ENCODE assay signal across 24 cellular contexts in the genomic region with DNA sequence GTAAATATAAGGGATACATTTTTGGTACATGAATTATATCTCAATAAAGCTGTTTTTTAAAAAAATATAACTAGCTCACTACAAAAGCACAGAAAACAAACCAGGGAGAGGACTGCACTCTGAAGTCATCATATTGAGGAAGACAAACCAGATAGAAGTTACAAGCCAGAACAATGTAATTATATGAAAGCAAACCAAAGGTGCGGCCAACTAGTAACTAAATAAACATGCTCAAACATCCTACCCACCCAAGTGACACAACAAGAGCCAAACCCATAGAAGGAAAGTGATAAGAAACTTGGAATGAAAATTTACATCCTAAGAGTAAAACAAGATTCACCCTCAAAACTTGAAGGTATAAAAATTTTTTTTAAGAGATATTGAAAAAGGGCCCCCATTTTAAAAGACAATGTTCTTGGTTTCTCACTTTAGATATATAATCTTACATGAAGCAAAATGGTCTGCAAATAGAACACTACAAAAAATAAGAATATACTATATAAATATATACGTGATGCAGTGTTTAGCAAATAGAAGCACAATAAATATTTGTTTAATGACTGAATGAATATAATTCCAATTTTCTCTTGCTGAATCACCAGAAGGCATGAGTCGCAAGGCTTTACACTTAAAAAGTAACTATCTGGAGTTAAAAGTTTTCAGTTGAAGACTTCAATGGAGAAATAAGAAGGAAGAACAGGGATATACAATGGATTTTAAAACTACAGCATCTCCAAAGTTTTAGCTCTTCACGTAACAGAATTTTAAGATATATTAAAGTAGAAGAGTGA. TPM values are rescaled to one million over a fixed set of nuclear protein-coding genes. Genes with fewer than 3 reads are reported as not detected.
DNase-seq lines count a peak whose midpoint lies in the region; ATAC-seq and TF ChIP-seq lines count a peak whose summit lies in the region.
"Had no signal": no experiment of that assay in that cellular context is flagged by ENCODE, and none has a peak within 500 bp of the region (broad histone marks: within the 10 kb centered on the region; RNA-seq: fewer than 3 reads in every experiment).

No MANE protein-coding gene starts in this region.

- H3K4me1 ChIP-seq in SK-N-SH (ENCODE audit: control insufficient read depth in 1 of 2, insufficient read depth in 2 of 2, low read depth in 1 of 2, low read length in 1 of 2) (peaks cover 3 to 4% of the 10 kb centered on the region in 2 experiments; a peak in 2 of 4 replicates), adipocyte (ENCODE audit: control insufficient read depth, insufficient read depth, low read length) (peaks cover 5% of the 10 kb centered on the region), hepatocyte (ENCODE audit: insufficient read depth) (no peaks in the 10 kb centered on the region), tibial artery (peaks cover 0 to 4% (median 1%) of the 10 kb centered on the region in 4 donors)
- H3K4me1 ChIP-seq: BE2C, lower lobe of right lung had no signal

- peaks cover 32% of the 10 kb centered on the region for H3K27me3 Mint-ChIP-seq in T-helper 2 cell treated with Interferon-gamma antibody and Interleukin-4, amounts not matched to agents 5 μg/mL and 100 μg/mL, for 36 hours (ENCODE audit: low read depth)

- H3K4me3 ChIP-seq in SK-N-SH (ENCODE audit: low read depth in 2 of 2, low read length in 1 of 2) (no peak overlapping the region), adipocyte (ENCODE audit: low read length) (no peak overlapping the region), hepatocyte (no peak overlapping the region), tibial artery (no peak overlapping the region)
- H3K4me3 ChIP-seq: lower lobe of right lung, MG63, spleen had no signal

- no peaks in the 10 kb centered on the region for H3K9me3 Mint-ChIP-seq in T-helper 2 cell treated with Interferon-gamma antibody and Interleukin-4, amounts not matched to agents 5 μg/mL and 100 μg/mL, for 36 hours

- intact Hi-C loops in tibial artery (cut with DNase I; ENCODE audit: low total_unique reads): loop anchor here (10.0 kb wide), 1 partner anchor 105 kb away; no protein-coding TSS in a partner anchor

- H4K20me1 ChIP-seq in SK-N-SH (ENCODE audit: insufficient read depth): no peaks in the 10 kb centered on the region
- no peaks in the 10 kb centered on the region for H4K20me1 ChIP-seq in hepatocyte (ENCODE audit: insufficient read depth, poor library complexity, severe bottlenecking)

- no peaks in the 10 kb centered on the region for H3K9me3 ChIP-seq in SK-N-SH
- no peaks in the 10 kb centered on the region for H3K9me3 ChIP-seq in adipocyte (ENCODE audit: control insufficient read depth, low read length)
- H3K9me3 ChIP-seq in hepatocyte (ENCODE audit: low read depth): no peaks in the 10 kb centered on the region
- no peaks in the 10 kb centered on the region for H3K9me3 ChIP-seq in tibial artery
- H3K9me3 ChIP-seq: BE2C, lower lobe of right lung, MG63 had no signal

- TF ChIP-seq CTCF in SK-N-SH (IDR thresholded peaks at IDR 0.05): no peak
- no peak for TF ChIP-seq CTCF in hepatocyte (IDR thresholded peaks at IDR 0.05; ENCODE audit: poor library complexity)
- TF ChIP-seq CTCF in tibial artery (IDR thresholded peaks at IDR 0.05): no peak

- no peak overlapping the region for H3K27ac Mint-ChIP-seq in T-helper 2 cell treated with Interferon-gamma antibody and Interleukin-4, amounts not matched to agents 5 μg/mL and 100 μg/mL, for 36 hours
- H3K27ac Mint-ChIP-seq: activated CD4-positive, alpha-beta memory T cell treated with anti-CD3 and anti-CD28 coated beads, Interleukin-2, amount 10 ng/mL, durations not matched to agents 7 days and 5 days had no signal

- no peak for ATAC-seq in SK-N-SH treated with all-trans-retinoic acid at 6 μM for 48 hours
- no peak for ATAC-seq in HG03342 (IDR thresholded peaks at IDR 0.05; ENCODE audit: unreplicated experiment)
- ATAC-seq: activated CD4-positive, CD25-positive, alpha-beta regulatory T cell treated with anti-CD3 and anti-CD28 coated beads, Interleukin-2, amount 50 U/mL, for 24 hours; lower lobe of right lung; stimulated activated naive CD8-positive, alpha-beta T cell treated with anti-CD3 and anti-CD28 coated beads, Interleukin-15, Interleukin-2, amounts not matched to agents 100 U/mL and 50 U/mL, for 24 hours had no signal

- H3K27me3 ChIP-seq in SK-N-SH (ENCODE audit: insufficient read depth): no peaks in the 10 kb centered on the region
- no peaks in the 10 kb centered on the region for H3K27me3 ChIP-seq in adipocyte (replicated peaks; ENCODE audit: control insufficient read depth, insufficient read depth, low read length)
- H3K27me3 ChIP-seq in hepatocyte: no peaks in the 10 kb centered on the region
- no peaks in the 10 kb centered on the region for H3K27me3 ChIP-seq in tibial artery
- H3K27me3 ChIP-seq: BE2C, MG63 had no signal

- H3F3A ChIP-seq in SK-N-SH (replicated peaks; ENCODE audit: insufficient read depth): peaks cover 21% of the 10 kb centered on the region

- H3K36me3 ChIP-seq in SK-N-SH (replicated peaks in 1 of 2; ENCODE audit: control insufficient read depth in 1 of 2, insufficient read depth in 2 of 2, low read length in 1 of 2): no peaks in the 10 kb centered on the region
- no peaks in the 10 kb centered on the region for H3K36me3 ChIP-seq in adipocyte (ENCODE audit: control insufficient read depth, insufficient read depth, low read length, severe bottlenecking)
- H3K36me3 ChIP-seq in hepatocyte (replicated peaks; ENCODE audit: insufficient read depth, low read depth): no peaks in the 10 kb centered on the region
- H3K36me3 ChIP-seq in tibial artery: no peaks in the 10 kb centered on the region
- H3K36me3 ChIP-seq: BE2C, lower lobe of right lung, MG63, spleen had no signal

- no peak for TF ChIP-seq RAD21 in SK-N-SH (IDR thresholded peaks at IDR 0.05; ENCODE audit: low read length)

- WGBS in SK-N-SH (ENCODE audit: low lambda C conversion rate): 69% methylated on average over 4 of the region's 4 CpGs
- 85% methylated on average over 4 of the region's 4 CpGs for WGBS in hepatocyte (ENCODE audit: low lambda C conversion rate, missing lambda C conversion rate)

- peak overlapping the region in 1 of 2 experiments; percentile 30; a peak in 1 of 4 replicates for H3K27ac ChIP-seq in SK-N-SH (ENCODE audit: low read depth in 2 of 2, low read length in 1 of 2)
- peak overlapping the region; percentile 60 for H3K27ac ChIP-seq in hepatocyte
- no peak overlapping the region for H3K27ac ChIP-seq in tibial artery
- H3K27ac ChIP-seq: lower lobe of right lung, spleen had no signal

- no peaks in the 10 kb centered on the region for H3K36me3 Mint-ChIP-seq in T-helper 2 cell treated with Interferon-gamma antibody and Interleukin-4, amounts not matched to agents 5 μg/mL and 100 μg/mL, for 36 hours (ENCODE audit: low read depth)

- DNase-seq in SK-N-SH: no peak
- DNase-seq in adipocyte (ENCODE audit: low read depth): peak; percentile 30
- no peak for DNase-seq in hepatocyte (ENCODE audit: low spot score)
- no peak for DNase-seq in tibial artery
- no peak for DNase-seq in T-helper 2 cell treated with Interferon-gamma antibody and Interleukin-4, amounts not matched to agents 5 μg/mL and 100 μg/mL, for 36 hours (ENCODE audit: low spot score)
- DNase-seq in stimulated activated CD4-positive, alpha-beta T cell treated with anti-CD3 and anti-CD28 coated beads, Interleukin-2, amount 100 ng/mL, for 48 hours: no peak
- DNase-seq: activated CD4-positive, alpha-beta memory T cell treated with anti-CD3 and anti-CD28 coated beads, Interleukin-2, amount 10 ng/mL, durations not matched to agents 7 days and 5 days; activated effector memory CD4-positive, alpha-beta T cell treated with anti-CD3 and anti-CD28 coated beads, Interleukin-2, amount 50 U/mL, for 16 hours; BE2C; DND-41; hypothalamus; lower lobe of right lung; MG63; NCI-H1417 treated with DMSO at 0.1 percent for 48 hours; NCI-H524; RPMI8226; spleen; stimulated activated CD4-positive, alpha-beta T cell treated with anti-CD3 and anti-CD28 coated beads, Interleukin-4, amount 100 ng/mL, for 4 hours; stimulated activated naive CD8-positive, alpha-beta T cell treated with anti-CD3 and anti-CD28 coated beads, Interleukin-15, Interleukin-2, amounts not matched to agents 100 U/mL and 50 U/mL, for 24 hours had no signal

- no peak overlapping the region for H3K4me2 ChIP-seq in SK-N-SH
- no peak overlapping the region for H3K4me2 ChIP-seq in hepatocyte

- POLR2A ChIA-PET in SK-N-SH (lab: Yijun Ruan, JAX): interaction anchor here (0.5 kb wide), 1 partner anchor 1894 kb away, joined by 3 read pairs; no protein-coding TSS in a partner anchor

- H3K79me2 ChIP-seq in SK-N-SH (ENCODE audit: insufficient read depth) (peaks cover 7% of the 10 kb centered on the region; the same call in 1 of the 2 replicates), hepatocyte (no peaks in the 10 kb centered on the region)

- CTCF ChIA-PET in SK-N-SH (lab: Yijun Ruan, JAX): interaction anchor here (0.8 to 1.0 kb wide), 2 partner anchors 107 to 212 kb away, joined by 3 to 5 read pairs; no protein-coding TSS in a partner anchor

- H2AFZ ChIP-seq in SK-N-SH (ENCODE audit: low read depth): no peak overlapping the region
- H2AFZ ChIP-seq in hepatocyte: no peak overlapping the region

- no peaks in the 10 kb centered on the region for H3K4me1 Mint-ChIP-seq in T-helper 2 cell treated with Interferon-gamma antibody and Interleukin-4, amounts not matched to agents 5 μg/mL and 100 μg/mL, for 36 hours (ENCODE audit: low read depth)

- H3K9ac ChIP-seq in SK-N-SH: no peak overlapping the region
- no peak overlapping the region for H3K9ac ChIP-seq in adipocyte (ENCODE audit: low read length)

- H3K9me2 ChIP-seq in SK-N-SH (no peaks in the 10 kb centered on the region), hepatocyte (replicated peaks; ENCODE audit: insufficient read depth) (no peaks in the 10 kb centered on the region)

- TF ChIP-seq EP300 in SK-N-SH (IDR thresholded peaks at IDR 0.05; ENCODE audit: borderline replicate concordance in 1 of 2, low read depth in 1 of 2, low read length in 1 of 2): no peak

- no peak overlapping the region for H3K4me3 Mint-ChIP-seq in T-helper 2 cell treated with Interferon-gamma antibody and Interleukin-4, amounts not matched to agents 5 μg/mL and 100 μg/mL, for 36 hours
- H3K4me3 Mint-ChIP-seq: activated CD4-positive, alpha-beta memory T cell treated with anti-CD3 and anti-CD28 coated beads, Interleukin-2, amount 10 ng/mL, durations not matched to agents 7 days and 5 days had no signal

TF ChIP-seq in SK-N-SH, 30 proteins besides CTCF, POLR2A, EP300 and RAD21 (continues in another document):
- peak; percentile 42; the same call in 1 of the 2 replicates for TF ChIP-seq FOSL2 (IDR thresholded peaks at IDR 0.05; ENCODE audit: borderline replicate concordance, low read depth)

RNA-seq across cellular contexts. Expression of a gene that starts 4.0 kb away (rescaled TPM):
- polyA plus RNA-seq in SK-N-SH (2012; rRNA removed) (7.1 and 9.6 TPM in 2 replicates), hepatocyte (28.2 and 31.9 TPM in 2 replicates)
- 9.2 and 10.8 TPM in 2 replicates for polyA plus RNA-seq in SK-N-SH (2012; cell fraction: cytosol; rRNA removed)
- polyA plus RNA-seq in SK-N-SH (2012; cell fraction: nucleus; rRNA removed): 9.2 and 15.4 TPM in 2 replicates
- total RNA-seq in hepatocyte: 54.7 and 61.6 TPM in 2 replicates
- total RNA-seq: activated CD4-positive, alpha-beta memory T cell treated with anti-CD3 and anti-CD28 coated beads, Interleukin-2, amount 10 ng/mL, durations not matched to agents 7 days and 5 days had no signal

RNA-seq across cellular contexts. Expression of a gene that starts 52.5 kb away (rescaled TPM):
- polyA plus RNA-seq in SK-N-SH (2012; rRNA removed) (not detected in 2 replicates), hepatocyte (0.43 and 0.79 TPM in 2 replicates)
- not detected in 2 replicates for polyA plus RNA-seq in SK-N-SH (2012; cell fraction: cytosol; rRNA removed)
- not detected in 2 replicates for polyA plus RNA-seq in SK-N-SH (2012; cell fraction: nucleus; rRNA removed)
- not detected in 2 replicates for total RNA-seq in hepatocyte
- total RNA-seq: A172; activated CD4-positive, alpha-beta memory T cell treated with anti-CD3 and anti-CD28 coated beads, Interleukin-2, amount 10 ng/mL, durations not matched to agents 7 days and 5 days; fibroblast of villous mesenchyme; lower lobe of right lung; spleen had no signal
- polyA plus RNA-seq: spleen had no signal
